Comparison of ENCODE assay signal across 8 cellular contexts in genomic region chrX:19904778-19905367, GRCh38. TPM values are rescaled to one million over a fixed set of nuclear protein-coding genes. Genes with fewer than 3 reads are reported as not detected.
A peak's percentile ranks its signal among the peaks of the same experiment; 100 is the strongest.
DNase-seq lines count a peak whose midpoint lies in the region; ATAC-seq lines count a peak whose summit lies in the region.

No MANE protein-coding gene starts in this region.

- H3K9me2 ChIP-seq in Karpas-422 (replicated peaks; ENCODE audit: insufficient read depth, low read length): no peaks in the 10 kb centered on the region

- DNase-seq in NCI-H510A treated with DMSO at 0.1 percent for 48 hours (lab: John Stamatoyannopoulos, UW) (peak; percentile 67), NCI-H510A (lab: John Stamatoyannopoulos, UW) (no peak), Karpas-422 (peak; percentile 86), RPMI7951 (ENCODE audit: low read depth) (peak; percentile 52), dedifferentiated amniotic fluid mesenchymal stem cell (ENCODE audit: extremely low spot score) (peak; percentile 26), medulla oblongata (ENCODE audit: extremely low spot score) (peak; percentile 51), NK-92 (lab: John Stamatoyannopoulos, UW; ENCODE audit: unreplicated experiment) (no peak)

- no peak overlapping the region for H3K4me2 ChIP-seq in Karpas-422 (ENCODE audit: low read depth, low read length, poor library complexity, severe bottlenecking)

- H3K27me3 ChIP-seq in Karpas-422 (ENCODE audit: low read length): no peaks in the 10 kb centered on the region

- peak; percentile 73 for ATAC-seq in GM19438 (IDR thresholded peaks at IDR 0.05; ENCODE audit: low read depth, unreplicated experiment)

- H3K4me3 ChIP-seq in Karpas-422 (ENCODE audit: low read length): no peak overlapping the region

- no peaks in the 10 kb centered on the region for H3K79me2 ChIP-seq in Karpas-422 (ENCODE audit: low read length)

- H3K27ac ChIP-seq in Karpas-422 (ENCODE audit: low read length): 0 out of 2 replicates have a peak overlapping the region, but pooled peaks have one; percentile 9

- no peaks in the 10 kb centered on the region for H4K20me1 ChIP-seq in Karpas-422 (ENCODE audit: insufficient read depth, low read depth, low read length)

- no peaks in the 10 kb centered on the region for H3K9me3 ChIP-seq in Karpas-422 (ENCODE audit: low read length)

- H3K9ac ChIP-seq in Karpas-422 (ENCODE audit: low read length): 0 out of 2 replicates have a peak overlapping the region, but pooled peaks have one; percentile 11

- peak overlapping the region; percentile 31; the same call in 1 of the 2 replicates for H2AFZ ChIP-seq in Karpas-422 (ENCODE audit: low read length)

- peaks cover 14% of the 10 kb centered on the region for H3K4me1 ChIP-seq in Karpas-422 (ENCODE audit: low read length)

- H3K36me3 ChIP-seq in Karpas-422 (ENCODE audit: insufficient read depth, low read length): no peaks in the 10 kb centered on the region

RNA-seq across cellular contexts. Expression of gene SH3KBP1, which starts 17.5 kb away (rescaled TPM):
- total RNA-seq in Karpas-422 (2014; rRNA removed; shearing (Covaris generic); ENCODE audit: low replicate concordance): 72.0 and 79.6 TPM in 2 replicates
- total RNA-seq in RPMI7951 (2014; rRNA removed; shearing (Covaris generic)): 55.0 and 67.8 TPM in 2 replicates

Comparison
In these comparisons a context has a peak if more than half of its experiments do, and no peak if none do; other contexts are left out.
1. DNase-seq: peak in NCI-H510A treated with DMSO at 0.1 percent for 48 hours (single experiment), Karpas-422 (single experiment), RPMI7951 (single experiment), dedifferentiated amniotic fluid mesenchymal stem cell (single experiment) and medulla oblongata (single experiment); none in NCI-H510A (single experiment) and NK-92 (single experiment).